10 cellular contexts compared by ENCODE assay signal in the genomic region with DNA sequence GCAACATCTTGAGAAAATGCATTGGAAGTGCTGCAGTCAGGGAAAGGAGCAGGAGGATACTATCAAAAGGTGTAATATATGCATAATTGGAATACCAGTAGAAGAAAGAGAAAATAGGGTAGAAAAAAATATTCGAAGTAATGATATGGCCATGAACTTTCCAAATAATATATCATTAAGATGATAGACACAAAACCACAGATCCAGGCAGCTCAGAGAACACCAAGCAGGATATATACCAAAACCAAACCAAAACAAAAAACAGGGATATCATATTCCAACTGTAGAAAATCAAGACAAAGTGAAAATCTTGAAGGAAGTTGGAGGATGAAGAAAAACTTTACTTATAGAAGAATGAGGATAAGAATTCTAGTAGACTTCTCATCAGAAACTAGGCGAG. TPM values are rescaled to one million over a fixed set of nuclear protein-coding genes. Genes with fewer than 3 reads are reported as not detected.
"Had no signal": no experiment of that assay in that cellular context is flagged by ENCODE, and none has a peak within 500 bp of the region (broad histone marks: within the 10 kb centered on the region; RNA-seq: fewer than 3 reads in every experiment).

No MANE protein-coding gene starts in this region.

- H3K27ac Mint-ChIP-seq: IgD-negative memory B cell had no signal

- H3K4me3 Mint-ChIP-seq: IgD-negative memory B cell had no signal

- FAIRE-seq: HepG2, HTR-8/SVneo, K562 had no signal

- H3K27ac ChIP-seq: HL-60 had no signal

- ATAC-seq: HepG2, K562 had no signal

- H3K36me3 Mint-ChIP-seq: IgD-negative memory B cell had no signal

- DNase-seq: IMR-90, KBM-7, KG1 had no signal

- H3K4me3 ChIP-seq: K562 had no signal

RNA-seq across cellular contexts. Expression of gene PCYT1B, which starts 36.9 kb away (rescaled TPM):
- total RNA-seq: HT-29, HT1080 had no signal
